8 cellular contexts compared by ENCODE assay signal in genomic region chr13:62320129-62320724, GRCh38.
DNase-seq lines count a peak whose midpoint lies in the region; ATAC-seq and TF ChIP-seq lines count a peak whose summit lies in the region.

No MANE protein-coding gene starts in this region.

- H3K27me3 ChIP-seq in sigmoid colon = no peaks in the 10 kb centered on the region

- no peaks in the 10 kb centered on the region for H3K4me1 ChIP-seq in sigmoid colon

- no peak overlapping the region for H3K4me3 Mint-ChIP-seq in chondrocyte (ENCODE audit: unreplicated experiment)
- no peak overlapping the region for H3K4me3 Mint-ChIP-seq in osteocyte (ENCODE audit: unreplicated experiment)
- no peak overlapping the region for H3K4me3 Mint-ChIP-seq in T-cell

- intact Hi-C loops in sigmoid colon (cut with DNase I) = no loop called here

- POLR2A ChIA-PET in T-cell (lab: Charles Lee) = no interaction called here

- WGBS in sigmoid colon, 2 donors = 12 to 32% methylated on average over 1 of the region's 1 CpG

- H3K4me3 ChIP-seq in sigmoid colon = no peak overlapping the region

- CTCF ChIA-PET in T-cell (lab: Charles Lee) = no interaction called here

- no peaks in the 10 kb centered on the region for H3K9me3 ChIP-seq in sigmoid colon

- TF ChIP-seq EP300 in sigmoid colon (IDR thresholded peaks at IDR 0.05) = no peak

- H3K27ac ChIP-seq in sigmoid colon = no peak overlapping the region

- H3K9me3 Mint-ChIP-seq in chondrocyte (ENCODE audit: low read depth) = no peaks in the 10 kb centered on the region
- no peaks in the 10 kb centered on the region for H3K9me3 Mint-ChIP-seq in osteocyte (ENCODE audit: unreplicated experiment)
- peaks cover 0 to 8% (median 2%) of the 10 kb centered on the region in 3 donors for H3K9me3 Mint-ChIP-seq in T-cell

- no peaks in the 10 kb centered on the region for H3K36me3 ChIP-seq in sigmoid colon

- H3K4me1 Mint-ChIP-seq in chondrocyte (ENCODE audit: low read depth) (no peaks in the 10 kb centered on the region), osteocyte (ENCODE audit: unreplicated experiment) (no peaks in the 10 kb centered on the region), T-cell (no peaks in the 10 kb centered on the region)

- TF ChIP-seq POLR2A in sigmoid colon (IDR thresholded peaks at IDR 0.05) = no peak

- DNase-seq in NCI-H345 treated with DMSO at 0.1 percent for 48 hours (lab: John Stamatoyannopoulos, UW; ENCODE audit: unreplicated experiment) (peak; percentile 57), chondrocyte (ENCODE audit: low spot score) (no peak), osteocyte (ENCODE audit: extremely low spot score, unreplicated experiment) (no peak), sigmoid colon (no peak), T-cell (no peak), HuH-7.5 (ENCODE audit: low spot score) (no peak)

- H3K36me3 Mint-ChIP-seq in chondrocyte (ENCODE audit: low read depth) = no peaks in the 10 kb centered on the region
- no peaks in the 10 kb centered on the region for H3K36me3 Mint-ChIP-seq in osteocyte (ENCODE audit: unreplicated experiment)
- no peaks in the 10 kb centered on the region for H3K36me3 Mint-ChIP-seq in T-cell

- ATAC-seq in HG03095 (IDR thresholded peaks at IDR 0.05; ENCODE audit: unreplicated experiment) = peak; percentile 68
- no peak for ATAC-seq in T-cell (replicated peaks in 1 of 4)

- no peaks in the 10 kb centered on the region for H3K27me3 Mint-ChIP-seq in chondrocyte (ENCODE audit: low read depth)
- H3K27me3 Mint-ChIP-seq in osteocyte (ENCODE audit: unreplicated experiment) = no peaks in the 10 kb centered on the region
- no peaks in the 10 kb centered on the region for H3K27me3 Mint-ChIP-seq in T-cell

- no peak overlapping the region for H3K27ac Mint-ChIP-seq in chondrocyte (ENCODE audit: unreplicated experiment)
- H3K27ac Mint-ChIP-seq in osteocyte (ENCODE audit: unreplicated experiment) = no peak overlapping the region
- no peak overlapping the region for H3K27ac Mint-ChIP-seq in T-cell

- TF ChIP-seq CTCF in GM12874 (IDR thresholded peaks at IDR 0.05; ENCODE audit: insufficient read depth, low read depth, low read length) (peak; percentile 33; the same call in 1 of the 2 replicates), chondrocyte (IDR thresholded peaks at IDR 0.05) (peak; percentile 95), osteocyte (IDR thresholded peaks at IDR 0.05) (peak; percentile 82), sigmoid colon (IDR thresholded peaks at IDR 0.05) (peak in 1 of 4 experiments; percentile 31)
